Comparison of ENCODE assay signal across 15 cellular contexts in genomic region chr3:75224419-75224818, GRCh38.
DNase-seq lines count a peak whose midpoint lies in the region; ATAC-seq, FAIRE-seq and TF ChIP-seq lines count a peak whose summit lies in the region.
"Had no signal": no experiment of that assay in that cellular context is flagged by ENCODE, and none has a peak within 500 bp of the region (broad histone marks: within the 10 kb centered on the region; RNA-seq: fewer than 3 reads in every experiment).

No MANE protein-coding gene starts in this region.

- H3K9me3 ChIP-seq in PC-3 (ENCODE audit: low read length): no peaks in the 10 kb centered on the region
- H3K9me3 ChIP-seq in H1 (ENCODE audit: insufficient read depth in 2 of 2, low read depth in 1 of 2, low read length in 1 of 2): no peaks in the 10 kb centered on the region
- no peaks in the 10 kb centered on the region for H3K9me3 ChIP-seq in keratinocyte (ENCODE audit: control insufficient read depth, low read depth, low read length)
- H3K9me3 ChIP-seq: BLaER1 treated with 17β-estradiol and CSF1 and Interleukin-3, amounts not matched to agents 10 nM and 100 nM had no signal

- DNase-seq in EH (ENCODE audit: low read depth): peak; percentile 4
- peak; percentile 3 for DNase-seq in PC-3
- DNase-seq in H1 (ENCODE audit: low read depth in 1 of 2, low spot score in 2 of 2): no peak
- no peak for DNase-seq in keratinocyte (ENCODE audit: low read depth, low spot score)
- no peak for DNase-seq in cerebellar cortex (ENCODE audit: low spot score)
- no peak for DNase-seq in islet precursor cell
- DNase-seq: CD8-positive, alpha-beta T cell; NCI-H1417; NCI-H187 treated with DMSO at 0.1 percent for 48 hours; NCI-H226; NCI-H524 treated with DMSO at 0.1 percent for 48 hours; PC-9 had no signal

- H3K4me2 ChIP-seq in PC-3 (ENCODE audit: low read length): no peak overlapping the region
- no peak overlapping the region for H3K4me2 ChIP-seq in H1 (ENCODE audit: insufficient read depth in 1 of 2, low read depth in 2 of 2, low read length in 2 of 2)
- H3K4me2 ChIP-seq in keratinocyte (ENCODE audit: control insufficient read depth, extremely low read depth, insufficient read depth, low read depth, low read length): no peak overlapping the region
- H3K4me2 ChIP-seq: PC-9 had no signal

- no peak overlapping the region for H3K23ac ChIP-seq in H1 (ENCODE audit: insufficient read length)

- no peak overlapping the region for H2BK120ac ChIP-seq in H1 (replicated peaks; ENCODE audit: low read depth, low read length)

- H3K4ac ChIP-seq in H1 (replicated peaks; ENCODE audit: insufficient read length, low read depth, low read length): no peak overlapping the region

- no peak for TF ChIP-seq CTCF in PC-3 (conservative IDR thresholded peaks at IDR 0.05; ENCODE audit: low read depth, low read length)
- TF ChIP-seq CTCF in H1 (IDR thresholded peaks at IDR 0.05; ENCODE audit: control extremely low read depth in 1 of 3, insufficient read depth in 1 of 3, low read depth in 1 of 3, low read length in 3 of 3): no peak
- no peak for TF ChIP-seq CTCF in keratinocyte (optimal IDR thresholded peaks at IDR 0.05 in 1 of 3, IDR thresholded peaks at IDR 0.05 in 1 of 3, conservative IDR thresholded peaks at IDR 0.05 in 1 of 3; ENCODE audit: extremely low read depth in 1 of 3, insufficient read depth in 2 of 3, low read length in 3 of 3)

- H3K9ac ChIP-seq in PC-3 (ENCODE audit: low read length) (no peak overlapping the region), H1 (replicated peaks in 1 of 4; ENCODE audit: extremely low read depth in 1 of 4, low read depth in 3 of 4, low read length in 3 of 4) (no peak overlapping the region), keratinocyte (ENCODE audit: control insufficient read depth, extremely low read depth, insufficient read depth, low read length) (no peak overlapping the region)
- H3K9ac ChIP-seq: BLaER1 treated with 17β-estradiol and CSF1 and Interleukin-3, amounts not matched to agents 10 nM and 100 nM had no signal

- CTCF ChIA-PET in PC-3 (lab: Charles Lee) (no interaction called here), H1 (lab: Charles Lee; ENCODE audit: partially characterized antibody) (no interaction called here)

- no peak overlapping the region for H2AK5ac ChIP-seq in H1 (ENCODE audit: low read depth, low read length)

- FAIRE-seq in H1 (lab: Jason Lieb, UNC) (peak; percentile 65), keratinocyte (lab: Jason Lieb, UNC) (peak; percentile 74)

- H3K79me2 ChIP-seq in PC-3 (ENCODE audit: low read length) (no peaks in the 10 kb centered on the region), H1 (ENCODE audit: control insufficient read depth in 1 of 2, insufficient read depth in 2 of 2, low read length in 2 of 2) (no peaks in the 10 kb centered on the region), keratinocyte (ENCODE audit: control insufficient read depth, insufficient read depth, low read length) (no peaks in the 10 kb centered on the region)

- no peak for TF ChIP-seq POLR2A in H1 (IDR thresholded peaks at IDR 0.05; ENCODE audit: control extremely low read depth in 1 of 2, low read depth in 2 of 2, low read length in 2 of 2)

- H2BK12ac ChIP-seq in H1 (ENCODE audit: low read depth, low read length): no peak overlapping the region

- H2AFZ ChIP-seq in PC-3 (ENCODE audit: low read length): no peak overlapping the region
- H2AFZ ChIP-seq in H1 (ENCODE audit: low read length): 0 out of 2 replicates have a peak overlapping the region, but pooled peaks have one; percentile 16
- no peak overlapping the region for H2AFZ ChIP-seq in keratinocyte (ENCODE audit: control insufficient read depth, low read length)
- H2AFZ ChIP-seq: PC-9 had no signal

- H3K9me2 ChIP-seq in PC-3 (replicated peaks; ENCODE audit: low read length): no peaks in the 10 kb centered on the region

- H3K27me3 ChIP-seq in PC-3 (ENCODE audit: low read length) (no peaks in the 10 kb centered on the region), H1 (replicated peaks in 1 of 4; ENCODE audit: control insufficient read depth in 3 of 4, extremely low read depth in 1 of 4, insufficient read depth in 3 of 4, low read length in 3 of 4) (no peaks in the 10 kb centered on the region), keratinocyte (ENCODE audit: control insufficient read depth, extremely low read depth, insufficient read depth, low read length) (no peaks in the 10 kb centered on the region)
- H3K27me3 ChIP-seq: BLaER1 treated with 17β-estradiol and CSF1 and Interleukin-3, amounts not matched to agents 10 nM and 100 nM had no signal

- no peak overlapping the region for H4K5ac ChIP-seq in H1 (ENCODE audit: insufficient read length, low read depth, low read length)

- H3K4me1 ChIP-seq in PC-3 (ENCODE audit: insufficient read depth, low read length) (no peaks in the 10 kb centered on the region), H1 (replicated peaks in 1 of 4; ENCODE audit: control insufficient read depth in 3 of 4, insufficient read depth in 4 of 4, low read length in 3 of 4) (0 out of 7 replicates have a peak, but pooled peaks cover 0 to 2% (median 0%) of the 10 kb centered on the region in 4 experiments), keratinocyte (ENCODE audit: control insufficient read depth, extremely low read depth, insufficient read depth, low read length) (no peaks in the 10 kb centered on the region)

- BruUV-seq in PC-3 (replicated peaks; lab: Mats Ljungman, UMichigan): no TSS peak

- no peak for TF ChIP-seq RAD21 in H1 (IDR thresholded peaks at IDR 0.05 in 1 of 2, conservative IDR thresholded peaks at IDR 0.05 in 1 of 2; ENCODE audit: low read depth in 2 of 2, low read length in 2 of 2)

- H2BK5ac ChIP-seq in H1 (ENCODE audit: low read depth, low read length): no peak overlapping the region

- no peaks in the 10 kb centered on the region for H3F3A ChIP-seq in PC-3 (ENCODE audit: low read length, unreplicated experiment)

- no peak overlapping the region for H3K18ac ChIP-seq in H1 (ENCODE audit: extremely low read depth, low read length)

- no peak overlapping the region for H3K56ac ChIP-seq in H1 (replicated peaks; ENCODE audit: insufficient read length, low read depth, low read length)

- POLR2A ChIA-PET in PC-3 (lab: Charles Lee; ENCODE audit: unreplicated experiment): no interaction called here
- POLR2A ChIA-PET in H1 (lab: Charles Lee; ENCODE audit: partially characterized antibody): no interaction called here

- H3K4me3 ChIP-seq in PC-3 (ENCODE audit: low read length) (no peak overlapping the region), H1 (ENCODE audit: extremely low read depth in 1 of 4, insufficient read depth in 2 of 4, low read depth in 3 of 4, low read length in 4 of 4) (no peak overlapping the region), keratinocyte (ENCODE audit: control insufficient read depth in 2 of 3, extremely low read depth in 1 of 3, insufficient read depth in 2 of 3, low read depth in 1 of 3, low read length in 3 of 3) (no peak overlapping the region)
- H3K4me3 ChIP-seq: BLaER1 treated with 17β-estradiol and CSF1 and Interleukin-3, amounts not matched to agents 10 nM and 100 nM; PC-9 had no signal

- H4K8ac ChIP-seq in H1 (ENCODE audit: extremely low read depth, insufficient read depth, low read length): no peak overlapping the region

- H3K27ac ChIP-seq in PC-3 (ENCODE audit: low read length): no peak overlapping the region
- H3K27ac ChIP-seq in H1 (ENCODE audit: low read depth, low read length): no peak overlapping the region
- no peak overlapping the region for H3K27ac ChIP-seq in keratinocyte (ENCODE audit: control insufficient read depth, insufficient read depth, low read length)
- H3K27ac ChIP-seq: BLaER1 treated with 17β-estradiol and CSF1 and Interleukin-3, amounts not matched to agents 10 nM and 100 nM; HL-60; PC-9 had no signal

- no peaks in the 10 kb centered on the region for H4K20me1 ChIP-seq in PC-3 (ENCODE audit: low read length)
- no peaks in the 10 kb centered on the region for H4K20me1 ChIP-seq in H1 (replicated peaks in 1 of 2; ENCODE audit: control insufficient read depth in 1 of 2, insufficient read depth in 2 of 2, low read length in 2 of 2)
- H4K20me1 ChIP-seq in keratinocyte (ENCODE audit: control insufficient read depth, extremely low read depth, insufficient read depth, low read length): no peaks in the 10 kb centered on the region
- H4K20me1 ChIP-seq: BLaER1 treated with 17β-estradiol and CSF1 and Interleukin-3, amounts not matched to agents 10 nM and 100 nM had no signal

- no peak overlapping the region for H3K14ac ChIP-seq in H1 (ENCODE audit: insufficient read length)

- no peaks in the 10 kb centered on the region for H3K79me1 ChIP-seq in H1 (ENCODE audit: low read depth, low read length)

- 91% methylated on average over 2 of the region's 2 CpGs; no CpG with 5 or more reads in 1 of the 2 experiments for WGBS in H1 (ENCODE audit: extremely low coverage in 1 of 2, insufficient coverage in 1 of 2, insufficient read length in 1 of 2, insufficient replicate concordance in 2 of 2, low coverage in 1 of 2, low lambda C conversion rate in 2 of 2, missing lambda C conversion rate in 1 of 2), 2 experiments

- dilution Hi-C loops in keratinocyte (cut with MboI; ENCODE audit: extremely low pct_ligation_motif_present, low sequenced_read_pairs): no loop called here

- intact Hi-C loops in PC-3 (cut with micrococcal nuclease): no loop called here

- ATAC-seq in PC-3 (no peak), HG03354 (IDR thresholded peaks at IDR 0.05; ENCODE audit: poor library complexity, severe bottlenecking, unreplicated experiment) (no peak)
- ATAC-seq: CD8-positive, alpha-beta T cell had no signal

- no peak overlapping the region for H4K91ac ChIP-seq in H1 (replicated peaks; ENCODE audit: insufficient read length, low read length)

- no peak overlapping the region for H2BK20ac ChIP-seq in H1 (ENCODE audit: low read length)

- no peak for TF ChIP-seq EP300 in H1 (IDR thresholded peaks at IDR 0.05; ENCODE audit: borderline replicate concordance in 1 of 2, low read depth in 2 of 2, low read length in 2 of 2)

- H3K36me3 ChIP-seq in PC-3 (ENCODE audit: low read depth, low read length): no peaks in the 10 kb centered on the region
- no peaks in the 10 kb centered on the region; a peak in 1 of 8 replicates for H3K36me3 ChIP-seq in H1 (ENCODE audit: control insufficient read depth in 2 of 4, insufficient read depth in 4 of 4, low read length in 3 of 4)
- no peaks in the 10 kb centered on the region for H3K36me3 ChIP-seq in keratinocyte (ENCODE audit: control insufficient read depth in 2 of 2, extremely low read depth in 1 of 2, insufficient read depth in 2 of 2, low read length in 2 of 2)
- H3K36me3 ChIP-seq: BLaER1 treated with 17β-estradiol and CSF1 and Interleukin-3, amounts not matched to agents 10 nM and 100 nM had no signal

- H3K23me2 ChIP-seq in H1 (ENCODE audit: low read depth, low read length): no peaks in the 10 kb centered on the region

- H3K9me1 ChIP-seq in keratinocyte (ENCODE audit: control insufficient read depth, extremely low read depth, insufficient read depth, low read length): no peaks in the 10 kb centered on the region

- H2BK15ac ChIP-seq in H1 (ENCODE audit: low read length): no peak overlapping the region

TF ChIP-seq in H1, 55 proteins besides CTCF, POLR2A, EP300 and RAD21:
- TF ChIP-seq SIRT6 (IDR thresholded peaks at IDR 0.05; ENCODE audit: low read length): no peak
- TF ChIP-seq JUN (IDR thresholded peaks at IDR 0.05; ENCODE audit: low read depth, low read length): no peak
- TF ChIP-seq NRF1 (IDR thresholded peaks at IDR 0.05; ENCODE audit: low read depth, low read length): no peak

Comparison
In these comparisons a context has a peak if more than half of its experiments do, and no peak if none do; other contexts are left out.
1. DNase-seq: peak in EH (single experiment) and PC-3 (single experiment); none in H1 (0 of 2), keratinocyte (single experiment), cerebellar cortex (single experiment) and islet precursor cell (single experiment).